Comparison of ENCODE assay signal across 1 cellular context in the genomic region with DNA sequence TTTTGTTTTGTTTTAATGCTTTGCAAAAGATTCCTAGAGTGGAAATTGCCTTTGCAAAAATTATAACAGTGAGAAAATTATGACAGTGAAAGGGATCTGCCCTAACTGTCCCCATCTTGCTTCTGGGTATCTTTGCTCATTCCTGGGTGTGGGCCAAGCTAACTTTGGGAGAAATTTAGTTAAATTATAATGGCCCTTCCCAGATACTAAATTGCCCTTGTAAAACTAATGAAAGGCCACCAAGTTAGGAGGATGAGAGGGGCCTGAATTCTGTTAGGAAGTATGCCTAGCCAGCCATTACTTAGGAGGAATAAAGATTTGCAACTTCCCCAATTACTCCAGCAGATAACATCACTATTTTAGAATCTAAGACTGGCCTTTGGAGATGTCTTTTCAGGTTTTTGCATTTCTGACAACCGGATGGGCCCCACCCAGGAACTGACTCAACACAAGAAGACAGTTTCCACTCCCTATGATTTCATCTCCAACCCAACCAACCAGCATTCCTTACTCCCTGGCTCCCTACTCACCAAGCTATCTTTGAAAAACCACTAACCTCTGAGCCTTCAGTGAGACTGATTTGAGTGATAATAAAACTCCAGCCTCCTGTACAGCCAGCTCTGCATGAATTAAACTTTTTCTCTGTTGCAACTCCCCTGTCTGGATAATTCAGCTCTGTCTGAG.
TF ChIP-seq lines count a peak whose summit lies in the region.

No MANE protein-coding gene starts in this region.

TF ChIP-seq in K562, 482 proteins besides CTCF, POLR2A, EP300 and RAD21 (continued from another document and continues in another):
- TF ChIP-seq, protein P1, sequence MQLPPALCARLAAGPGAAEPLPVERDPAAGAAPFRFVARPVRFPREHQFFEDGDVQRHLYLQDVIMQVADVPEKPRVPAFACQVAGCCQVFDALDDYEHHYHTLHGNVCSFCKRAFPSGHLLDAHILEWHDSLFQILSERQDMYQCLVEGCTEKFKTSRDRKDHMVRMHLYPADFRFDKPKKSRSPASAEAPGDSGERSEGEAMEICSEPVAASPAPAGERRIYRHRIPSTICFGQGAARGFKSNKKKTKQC (CRISPR knock-in tag; IDR thresholded peaks at IDR 0.05): no peak
- TF ChIP-seq ZNF507 (tag; conservative IDR thresholded peaks at IDR 0.05): no peak
- no peak for TF ChIP-seq PCBP2 (IDR thresholded peaks at IDR 0.05; ENCODE audit: low read depth, low read length, poor library complexity, severe bottlenecking)
- TF ChIP-seq CC2D1A (IDR thresholded peaks at IDR 0.05): no peak; the same call in 1 of the 2 replicates
- TF ChIP-seq CTBP1 (IDR thresholded peaks at IDR 0.05; ENCODE audit: borderline replicate concordance): peak; percentile 37; the same call in 1 of the 2 replicates
- TF ChIP-seq, protein P2, sequence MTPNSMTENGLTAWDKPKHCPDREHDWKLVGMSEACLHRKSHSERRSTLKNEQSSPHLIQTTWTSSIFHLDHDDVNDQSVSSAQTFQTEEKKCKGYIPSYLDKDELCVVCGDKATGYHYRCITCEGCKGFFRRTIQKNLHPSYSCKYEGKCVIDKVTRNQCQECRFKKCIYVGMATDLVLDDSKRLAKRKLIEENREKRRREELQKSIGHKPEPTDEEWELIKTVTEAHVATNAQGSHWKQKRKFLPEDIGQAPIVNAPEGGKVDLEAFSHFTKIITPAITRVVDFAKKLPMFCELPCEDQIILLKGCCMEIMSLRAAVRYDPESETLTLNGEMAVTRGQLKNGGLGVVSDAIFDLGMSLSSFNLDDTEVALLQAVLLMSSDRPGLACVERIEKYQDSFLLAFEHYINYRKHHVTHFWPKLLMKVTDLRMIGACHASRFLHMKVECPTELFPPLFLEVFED (CRISPR knock-in tag; conservative IDR thresholded peaks at IDR 0.05): no peak
- TF ChIP-seq, protein P3, sequence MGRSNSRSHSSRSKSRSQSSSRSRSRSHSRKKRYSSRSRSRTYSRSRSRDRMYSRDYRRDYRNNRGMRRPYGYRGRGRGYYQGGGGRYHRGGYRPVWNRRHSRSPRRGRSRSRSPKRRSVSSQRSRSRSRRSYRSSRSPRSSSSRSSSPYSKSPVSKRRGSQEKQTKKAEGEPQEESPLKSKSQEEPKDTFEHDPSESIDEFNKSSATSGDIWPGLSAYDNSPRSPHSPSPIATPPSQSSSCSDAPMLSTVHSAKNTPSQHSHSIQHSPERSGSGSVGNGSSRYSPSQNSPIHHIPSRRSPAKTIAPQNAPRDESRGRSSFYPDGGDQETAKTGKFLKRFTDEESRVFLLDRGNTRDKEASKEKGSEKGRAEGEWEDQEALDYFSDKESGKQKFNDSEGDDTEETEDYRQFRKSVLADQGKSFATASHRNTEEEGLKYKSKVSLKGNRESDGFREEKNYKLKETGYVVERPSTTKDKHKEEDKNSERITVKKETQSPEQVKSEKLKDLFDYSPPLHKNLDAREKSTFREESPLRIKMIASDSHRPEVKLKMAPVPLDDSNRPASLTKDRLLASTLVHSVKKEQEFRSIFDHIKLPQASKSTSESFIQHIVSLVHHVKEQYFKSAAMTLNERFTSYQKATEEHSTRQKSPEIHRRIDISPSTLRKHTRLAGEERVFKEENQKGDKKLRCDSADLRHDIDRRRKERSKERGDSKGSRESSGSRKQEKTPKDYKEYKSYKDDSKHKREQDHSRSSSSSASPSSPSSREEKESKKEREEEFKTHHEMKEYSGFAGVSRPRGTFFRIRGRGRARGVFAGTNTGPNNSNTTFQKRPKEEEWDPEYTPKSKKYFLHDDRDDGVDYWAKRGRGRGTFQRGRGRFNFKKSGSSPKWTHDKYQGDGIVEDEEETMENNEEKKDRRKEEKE (IDR thresholded peaks at IDR 0.05; ENCODE audit: borderline replicate concordance in 1 of 2, control insufficient read depth in 1 of 2, low read depth in 2 of 2, low read length in 1 of 2): no peak
- peak; percentile 43; the same call in 1 of the 2 replicates for TF ChIP-seq SMARCE1 (IDR thresholded peaks at IDR 0.05)
- TF ChIP-seq, protein P4, sequence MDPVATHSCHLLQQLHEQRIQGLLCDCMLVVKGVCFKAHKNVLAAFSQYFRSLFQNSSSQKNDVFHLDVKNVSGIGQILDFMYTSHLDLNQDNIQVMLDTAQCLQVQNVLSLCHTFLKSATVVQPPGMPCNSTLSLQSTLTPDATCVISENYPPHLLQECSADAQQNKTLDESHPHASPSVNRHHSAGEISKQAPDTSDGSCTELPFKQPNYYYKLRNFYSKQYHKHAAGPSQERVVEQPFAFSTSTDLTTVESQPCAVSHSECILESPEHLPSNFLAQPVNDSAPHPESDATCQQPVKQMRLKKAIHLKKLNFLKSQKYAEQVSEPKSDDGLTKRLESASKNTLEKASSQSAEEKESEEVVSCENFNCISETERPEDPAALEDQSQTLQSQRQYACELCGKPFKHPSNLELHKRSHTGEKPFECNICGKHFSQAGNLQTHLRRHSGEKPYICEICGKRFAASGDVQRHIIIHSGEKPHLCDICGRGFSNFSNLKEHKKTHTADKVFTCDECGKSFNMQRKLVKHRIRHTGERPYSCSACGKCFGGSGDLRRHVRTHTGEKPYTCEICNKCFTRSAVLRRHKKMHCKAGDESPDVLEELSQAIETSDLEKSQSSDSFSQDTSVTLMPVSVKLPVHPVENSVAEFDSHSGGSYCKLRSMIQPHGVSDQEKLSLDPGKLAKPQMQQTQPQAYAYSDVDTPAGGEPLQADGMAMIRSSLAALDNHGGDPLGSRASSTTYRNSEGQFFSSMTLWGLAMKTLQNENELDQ (CRISPR knock-in tag; IDR thresholded peaks at IDR 0.05; ENCODE audit: borderline replicate concordance): no peak
- no peak for TF ChIP-seq MCM5 (IDR thresholded peaks at IDR 0.05; ENCODE audit: low read depth)
- TF ChIP-seq FOXJ2 (tag; IDR thresholded peaks at IDR 0.05): no peak
- TF ChIP-seq RNF2 (IDR thresholded peaks at IDR 0.05): 0 out of 2 replicates have a peak, but pooled peaks have one; percentile 28
- no peak for TF ChIP-seq ZNF354B (CRISPR knock-in tag; IDR thresholded peaks at IDR 0.05)
- peak; percentile 84 for TF ChIP-seq ATF7 (IDR thresholded peaks at IDR 0.05)
- peak; percentile 72 for TF ChIP-seq JUND (IDR thresholded peaks at IDR 0.05; ENCODE audit: borderline replicate concordance, low read depth, low read length)
- TF ChIP-seq JUND (tag; IDR thresholded peaks at IDR 0.05; ENCODE audit: borderline replicate concordance, low read depth, low read length): peak; percentile 71; the same call in 1 of the 3 replicates
- no peak for TF ChIP-seq PCBP1 (IDR thresholded peaks at IDR 0.05; ENCODE audit: low read depth, low read length, poor library complexity, severe bottlenecking)
- TF ChIP-seq, protein P5, sequence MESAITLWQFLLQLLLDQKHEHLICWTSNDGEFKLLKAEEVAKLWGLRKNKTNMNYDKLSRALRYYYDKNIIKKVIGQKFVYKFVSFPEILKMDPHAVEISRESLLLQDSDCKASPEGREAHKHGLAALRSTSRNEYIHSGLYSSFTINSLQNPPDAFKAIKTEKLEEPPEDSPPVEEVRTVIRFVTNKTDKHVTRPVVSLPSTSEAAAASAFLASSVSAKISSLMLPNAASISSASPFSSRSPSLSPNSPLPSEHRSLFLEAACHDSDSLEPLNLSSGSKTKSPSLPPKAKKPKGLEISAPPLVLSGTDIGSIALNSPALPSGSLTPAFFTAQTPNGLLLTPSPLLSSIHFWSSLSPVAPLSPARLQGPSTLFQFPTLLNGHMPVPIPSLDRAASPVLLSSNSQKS (CRISPR knock-in tag; IDR thresholded peaks at IDR 0.05): no peak
- TF ChIP-seq, protein P6, sequence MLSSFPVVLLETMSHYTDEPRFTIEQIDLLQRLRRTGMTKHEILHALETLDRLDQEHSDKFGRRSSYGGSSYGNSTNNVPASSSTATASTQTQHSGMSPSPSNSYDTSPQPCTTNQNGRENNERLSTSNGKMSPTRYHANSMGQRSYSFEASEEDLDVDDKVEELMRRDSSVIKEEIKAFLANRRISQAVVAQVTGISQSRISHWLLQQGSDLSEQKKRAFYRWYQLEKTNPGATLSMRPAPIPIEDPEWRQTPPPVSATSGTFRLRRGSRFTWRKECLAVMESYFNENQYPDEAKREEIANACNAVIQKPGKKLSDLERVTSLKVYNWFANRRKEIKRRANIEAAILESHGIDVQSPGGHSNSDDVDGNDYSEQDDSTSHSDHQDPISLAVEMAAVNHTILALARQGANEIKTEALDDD (IDR thresholded peaks at IDR 0.05): peak; percentile 70
- TF ChIP-seq NFIX (CRISPR knock-in tag; IDR thresholded peaks at IDR 0.05; ENCODE audit: low read depth): peak; percentile 34; the same call in 1 of the 2 replicates
- TF ChIP-seq PML (IDR thresholded peaks at IDR 0.05; ENCODE audit: low read length): no peak; the same call in 1 of the 2 replicates
- TF ChIP-seq ZNF175 (CRISPR knock-in tag; IDR thresholded peaks at IDR 0.05; ENCODE audit: low read depth): peak; percentile 61; the same call in 1 of the 2 replicates
- no peak for TF ChIP-seq IRF1 (CRISPR knock-in tag; IDR thresholded peaks at IDR 0.05; ENCODE audit: borderline replicate concordance)
- TF ChIP-seq ZNF253 (CRISPR knock-in tag; conservative IDR thresholded peaks at IDR 0.05): no peak
- no peak for TF ChIP-seq DDX20 (tag; IDR thresholded peaks at IDR 0.05; ENCODE audit: low read depth)
- TF ChIP-seq ZNF79 (CRISPR knock-in tag; IDR thresholded peaks at IDR 0.05; ENCODE audit: low read depth): peak; percentile 81
- TF ChIP-seq MXI1 (IDR thresholded peaks at IDR 0.05; ENCODE audit: low read depth, low read length): no peak
- TF ChIP-seq SUPT5H (IDR thresholded peaks at IDR 0.05): no peak
- peak; percentile 64 for TF ChIP-seq ZEB2 (IDR thresholded peaks at IDR 0.05)
- TF ChIP-seq ETV1 (tag; conservative IDR thresholded peaks at IDR 0.05; ENCODE audit: low read depth): peak; percentile 70
- 0 out of 2 replicates have a peak, but pooled peaks have one; percentile 62 for TF ChIP-seq BCL6 (CRISPR knock-in tag; IDR thresholded peaks at IDR 0.05)
- no peak for TF ChIP-seq MBD2 (IDR thresholded peaks at IDR 0.05; ENCODE audit: borderline replicate concordance, low read depth)
- TF ChIP-seq ZNF551 (CRISPR knock-in tag; IDR thresholded peaks at IDR 0.05): no peak
- no peak for TF ChIP-seq PHF20 (IDR thresholded peaks at IDR 0.05; ENCODE audit: partially characterized antibody)
- TF ChIP-seq RFX5 (IDR thresholded peaks at IDR 0.05; ENCODE audit: low read depth, low read length): no peak
- TF ChIP-seq ZNF699 (CRISPR knock-in tag; IDR thresholded peaks at IDR 0.05; ENCODE audit: insufficient replicate concordance): no peak
- TF ChIP-seq NFE2L1 (tag; IDR thresholded peaks at IDR 0.05; ENCODE audit: borderline replicate concordance, low read depth): no peak
- no peak for TF ChIP-seq XRCC3 (IDR thresholded peaks at IDR 0.05)
- TF ChIP-seq COPS2 (conservative IDR thresholded peaks at IDR 0.05): no peak
- TF ChIP-seq HDAC6 (IDR thresholded peaks at IDR 0.05; ENCODE audit: low read depth, low read length): no peak
- TF ChIP-seq, protein P7, sequence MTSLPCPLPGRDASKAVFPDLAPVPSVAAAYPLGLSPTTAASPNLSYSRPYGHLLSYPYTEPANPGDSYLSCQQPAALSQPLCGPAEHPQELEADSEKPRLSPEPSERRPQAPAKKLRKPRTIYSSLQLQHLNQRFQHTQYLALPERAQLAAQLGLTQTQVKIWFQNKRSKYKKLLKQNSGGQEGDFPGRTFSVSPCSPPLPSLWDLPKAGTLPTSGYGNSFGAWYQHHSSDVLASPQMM (CRISPR knock-in tag; IDR thresholded peaks at IDR 0.05): no peak
- TF ChIP-seq, protein P8, sequence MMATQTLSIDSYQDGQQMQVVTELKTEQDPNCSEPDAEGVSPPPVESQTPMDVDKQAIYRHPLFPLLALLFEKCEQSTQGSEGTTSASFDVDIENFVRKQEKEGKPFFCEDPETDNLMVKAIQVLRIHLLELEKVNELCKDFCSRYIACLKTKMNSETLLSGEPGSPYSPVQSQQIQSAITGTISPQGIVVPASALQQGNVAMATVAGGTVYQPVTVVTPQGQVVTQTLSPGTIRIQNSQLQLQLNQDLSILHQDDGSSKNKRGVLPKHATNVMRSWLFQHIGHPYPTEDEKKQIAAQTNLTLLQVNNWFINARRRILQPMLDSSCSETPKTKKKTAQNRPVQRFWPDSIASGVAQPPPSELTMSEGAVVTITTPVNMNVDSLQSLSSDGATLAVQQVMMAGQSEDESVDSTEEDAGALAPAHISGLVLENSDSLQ (IDR thresholded peaks at IDR 0.05): peak; percentile 58
- no peak for TF ChIP-seq RBM22 (IDR thresholded peaks at IDR 0.05; ENCODE audit: low read depth, low read length, poor library complexity, severe bottlenecking)
- no peak for TF ChIP-seq NCOA6 (IDR thresholded peaks at IDR 0.05)
- no peak; the same call in 1 of the 2 replicates for TF ChIP-seq SPI1 (IDR thresholded peaks at IDR 0.05; ENCODE audit: borderline replicate concordance, low read depth, low read length)
- TF ChIP-seq KDM2B (CRISPR knock-in tag; IDR thresholded peaks at IDR 0.05): no peak
- TF ChIP-seq DIDO1 (tag; IDR thresholded peaks at IDR 0.05; ENCODE audit: low read depth): 0 out of 2 replicates have a peak, but pooled peaks have one; percentile 16
- TF ChIP-seq ZNF445 (CRISPR knock-in tag; IDR thresholded peaks at IDR 0.05; ENCODE audit: low read depth): no peak
- TF ChIP-seq MTA2 (IDR thresholded peaks at IDR 0.05; ENCODE audit: low read depth): no peak
- TF ChIP-seq KAT8 (IDR thresholded peaks at IDR 0.05; ENCODE audit: low read depth): no peak
- TF ChIP-seq CBFA2T3 (IDR thresholded peaks at IDR 0.05): no peak
- TF ChIP-seq TRIM24 (IDR thresholded peaks at IDR 0.05): no peak; a peak in 1 of 4 replicates
- no peak for TF ChIP-seq ZBTB2 (IDR thresholded peaks at IDR 0.05)
- peak; percentile 54 for TF ChIP-seq CREM (IDR thresholded peaks at IDR 0.05; ENCODE audit: low read depth)
- no peak for TF ChIP-seq CBFB (CRISPR knock-in tag; IDR thresholded peaks at IDR 0.05)
- TF ChIP-seq, protein P9, sequence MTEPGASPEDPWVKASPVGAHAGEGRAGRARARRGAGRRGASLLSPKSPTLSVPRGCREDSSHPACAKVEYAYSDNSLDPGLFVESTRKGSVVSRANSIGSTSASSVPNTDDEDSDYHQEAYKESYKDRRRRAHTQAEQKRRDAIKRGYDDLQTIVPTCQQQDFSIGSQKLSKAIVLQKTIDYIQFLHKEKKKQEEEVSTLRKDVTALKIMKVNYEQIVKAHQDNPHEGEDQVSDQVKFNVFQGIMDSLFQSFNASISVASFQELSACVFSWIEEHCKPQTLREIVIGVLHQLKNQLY (CRISPR knock-in tag; conservative IDR thresholded peaks at IDR 0.05): no peak
- TF ChIP-seq CHD2 (IDR thresholded peaks at IDR 0.05; ENCODE audit: low read depth, low read length): no peak
- TF ChIP-seq ZFP30 (CRISPR knock-in tag; IDR thresholded peaks at IDR 0.05; ENCODE audit: borderline replicate concordance): no peak
